1 cellular context compared by ENCODE assay signal in the genomic region with DNA sequence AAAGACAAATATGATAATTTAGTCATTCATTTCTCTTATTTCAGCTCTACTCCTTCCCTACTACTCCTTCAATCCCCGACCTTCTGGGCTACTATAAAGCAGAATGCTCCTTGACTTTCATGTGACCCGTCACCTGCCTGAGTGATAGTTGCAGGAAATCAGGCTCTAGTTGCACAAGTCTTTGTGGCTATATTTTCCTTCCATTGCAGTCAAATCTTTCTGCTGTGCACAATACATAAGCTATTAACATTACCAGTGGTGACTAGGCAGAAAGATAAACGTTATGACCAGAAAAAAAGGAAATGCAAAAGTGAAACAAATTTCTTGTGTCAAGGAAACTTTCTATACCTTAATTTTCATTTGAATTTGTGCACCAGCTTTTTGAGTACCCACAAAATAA.
A peak's percentile ranks its signal among the peaks of the same experiment; 100 is the strongest.
TF ChIP-seq lines count a peak whose summit lies in the region.

No MANE protein-coding gene starts in this region.

TF ChIP-seq in K562, 482 proteins besides CTCF, POLR2A, EP300 and RAD21 (continued from another document and continues in another):
- TF ChIP-seq, protein P1, sequence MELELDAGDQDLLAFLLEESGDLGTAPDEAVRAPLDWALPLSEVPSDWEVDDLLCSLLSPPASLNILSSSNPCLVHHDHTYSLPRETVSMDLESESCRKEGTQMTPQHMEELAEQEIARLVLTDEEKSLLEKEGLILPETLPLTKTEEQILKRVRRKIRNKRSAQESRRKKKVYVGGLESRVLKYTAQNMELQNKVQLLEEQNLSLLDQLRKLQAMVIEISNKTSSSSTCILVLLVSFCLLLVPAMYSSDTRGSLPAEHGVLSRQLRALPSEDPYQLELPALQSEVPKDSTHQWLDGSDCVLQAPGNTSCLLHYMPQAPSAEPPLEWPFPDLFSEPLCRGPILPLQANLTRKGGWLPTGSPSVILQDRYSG (tag; conservative IDR thresholded peaks at IDR 0.05; ENCODE audit: low read depth), result no peak
- peak; percentile 67; the same call in 1 of the 2 replicates for TF ChIP-seq DPF2 (IDR thresholded peaks at IDR 0.05)
- no peak for TF ChIP-seq POLR2H (tag; IDR thresholded peaks at IDR 0.05; ENCODE audit: low read depth)
- no peak for TF ChIP-seq KDM5B (IDR thresholded peaks at IDR 0.05; ENCODE audit: insufficient replicate concordance, low read depth, low read length)
- TF ChIP-seq RNF2 (IDR thresholded peaks at IDR 0.05), result no peak
- TF ChIP-seq NCOA6 (IDR thresholded peaks at IDR 0.05), result no peak
- TF ChIP-seq CBX5 (IDR thresholded peaks at IDR 0.05; ENCODE audit: borderline replicate concordance, low read depth), result no peak
- TF ChIP-seq ZSCAN32 (CRISPR knock-in tag; IDR thresholded peaks at IDR 0.05), result no peak
- no peak for TF ChIP-seq RFX7 (CRISPR knock-in tag; IDR thresholded peaks at IDR 0.05)
- TF ChIP-seq ZNF311 (CRISPR knock-in tag; IDR thresholded peaks at IDR 0.05), result no peak
- TF ChIP-seq SMAD4 (CRISPR knock-in tag; conservative IDR thresholded peaks at IDR 0.05), result 0 out of 2 replicates have a peak, but pooled peaks have one; percentile 27
- no peak for TF ChIP-seq HEY1 (CRISPR knock-in tag; IDR thresholded peaks at IDR 0.05; ENCODE audit: borderline replicate concordance)
- TF ChIP-seq ZC3H4 (CRISPR knock-in tag; IDR thresholded peaks at IDR 0.05; ENCODE audit: borderline replicate concordance), result no peak
- no peak for TF ChIP-seq SNRNP70 (optimal IDR thresholded peaks at IDR 0.05; ENCODE audit: low read depth, low read length)
- 0 out of 2 replicates have a peak, but pooled peaks have one; percentile 23 for TF ChIP-seq RAD51 (IDR thresholded peaks at IDR 0.05; ENCODE audit: borderline replicate concordance, low read depth)
- TF ChIP-seq HDGF (IDR thresholded peaks at IDR 0.05), result no peak
- no peak for TF ChIP-seq TFAM (CRISPR knock-in tag; conservative IDR thresholded peaks at IDR 0.05)
- TF ChIP-seq STAT5A (IDR thresholded peaks at IDR 0.05; ENCODE audit: borderline replicate concordance, low read length), result no peak
- TF ChIP-seq ZNF668 (CRISPR knock-in tag; IDR thresholded peaks at IDR 0.05), result no peak
- no peak for TF ChIP-seq TCFL5 (CRISPR knock-in tag; conservative IDR thresholded peaks at IDR 0.05)
- TF ChIP-seq ZNF766 (CRISPR knock-in tag; conservative IDR thresholded peaks at IDR 0.05), result 0 out of 2 replicates have a peak, but pooled peaks have one; percentile 51
- TF ChIP-seq, protein P2, sequence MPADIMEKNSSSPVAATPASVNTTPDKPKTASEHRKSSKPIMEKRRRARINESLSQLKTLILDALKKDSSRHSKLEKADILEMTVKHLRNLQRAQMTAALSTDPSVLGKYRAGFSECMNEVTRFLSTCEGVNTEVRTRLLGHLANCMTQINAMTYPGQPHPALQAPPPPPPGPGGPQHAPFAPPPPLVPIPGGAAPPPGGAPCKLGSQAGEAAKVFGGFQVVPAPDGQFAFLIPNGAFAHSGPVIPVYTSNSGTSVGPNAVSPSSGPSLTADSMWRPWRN (IDR thresholded peaks at IDR 0.05; ENCODE audit: low read depth), result peak; percentile 67; the same call in 1 of the 2 replicates
- TF ChIP-seq, protein P3, sequence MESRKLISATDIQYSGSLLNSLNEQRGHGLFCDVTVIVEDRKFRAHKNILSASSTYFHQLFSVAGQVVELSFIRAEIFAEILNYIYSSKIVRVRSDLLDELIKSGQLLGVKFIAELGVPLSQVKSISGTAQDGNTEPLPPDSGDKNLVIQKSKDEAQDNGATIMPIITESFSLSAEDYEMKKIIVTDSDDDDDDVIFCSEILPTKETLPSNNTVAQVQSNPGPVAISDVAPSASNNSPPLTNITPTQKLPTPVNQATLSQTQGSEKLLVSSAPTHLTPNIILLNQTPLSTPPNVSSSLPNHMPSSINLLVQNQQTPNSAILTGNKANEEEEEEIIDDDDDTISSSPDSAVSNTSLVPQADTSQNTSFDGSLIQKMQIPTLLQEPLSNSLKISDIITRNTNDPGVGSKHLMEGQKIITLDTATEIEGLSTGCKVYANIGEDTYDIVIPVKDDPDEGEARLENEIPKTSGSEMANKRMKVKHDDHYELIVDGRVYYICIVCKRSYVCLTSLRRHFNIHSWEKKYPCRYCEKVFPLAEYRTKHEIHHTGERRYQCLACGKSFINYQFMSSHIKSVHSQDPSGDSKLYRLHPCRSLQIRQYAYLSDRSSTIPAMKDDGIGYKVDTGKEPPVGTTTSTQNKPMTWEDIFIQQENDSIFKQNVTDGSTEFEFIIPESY (CRISPR knock-in tag; IDR thresholded peaks at IDR 0.05), result no peak
- TF ChIP-seq SREBF1 (IDR thresholded peaks at IDR 0.05; ENCODE audit: borderline replicate concordance, low read depth, low read length), result no peak
- TF ChIP-seq ZNF217 (CRISPR knock-in tag; IDR thresholded peaks at IDR 0.05), result no peak
- TF ChIP-seq SMAD2 (IDR thresholded peaks at IDR 0.05; ENCODE audit: low read depth, low read length), result no peak
- TF ChIP-seq PYGO2 (tag; IDR thresholded peaks at IDR 0.05), result no peak
- TF ChIP-seq, protein P4, sequence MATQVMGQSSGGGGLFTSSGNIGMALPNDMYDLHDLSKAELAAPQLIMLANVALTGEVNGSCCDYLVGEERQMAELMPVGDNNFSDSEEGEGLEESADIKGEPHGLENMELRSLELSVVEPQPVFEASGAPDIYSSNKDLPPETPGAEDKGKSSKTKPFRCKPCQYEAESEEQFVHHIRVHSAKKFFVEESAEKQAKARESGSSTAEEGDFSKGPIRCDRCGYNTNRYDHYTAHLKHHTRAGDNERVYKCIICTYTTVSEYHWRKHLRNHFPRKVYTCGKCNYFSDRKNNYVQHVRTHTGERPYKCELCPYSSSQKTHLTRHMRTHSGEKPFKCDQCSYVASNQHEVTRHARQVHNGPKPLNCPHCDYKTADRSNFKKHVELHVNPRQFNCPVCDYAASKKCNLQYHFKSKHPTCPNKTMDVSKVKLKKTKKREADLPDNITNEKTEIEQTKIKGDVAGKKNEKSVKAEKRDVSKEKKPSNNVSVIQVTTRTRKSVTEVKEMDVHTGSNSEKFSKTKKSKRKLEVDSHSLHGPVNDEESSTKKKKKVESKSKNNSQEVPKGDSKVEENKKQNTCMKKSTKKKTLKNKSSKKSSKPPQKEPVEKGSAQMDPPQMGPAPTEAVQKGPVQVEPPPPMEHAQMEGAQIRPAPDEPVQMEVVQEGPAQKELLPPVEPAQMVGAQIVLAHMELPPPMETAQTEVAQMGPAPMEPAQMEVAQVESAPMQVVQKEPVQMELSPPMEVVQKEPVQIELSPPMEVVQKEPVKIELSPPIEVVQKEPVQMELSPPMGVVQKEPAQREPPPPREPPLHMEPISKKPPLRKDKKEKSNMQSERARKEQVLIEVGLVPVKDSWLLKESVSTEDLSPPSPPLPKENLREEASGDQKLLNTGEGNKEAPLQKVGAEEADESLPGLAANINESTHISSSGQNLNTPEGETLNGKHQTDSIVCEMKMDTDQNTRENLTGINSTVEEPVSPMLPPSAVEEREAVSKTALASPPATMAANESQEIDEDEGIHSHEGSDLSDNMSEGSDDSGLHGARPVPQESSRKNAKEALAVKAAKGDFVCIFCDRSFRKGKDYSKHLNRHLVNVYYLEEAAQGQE (CRISPR knock-in tag; IDR thresholded peaks at IDR 0.05; ENCODE audit: low read depth), result no peak
- no peak for TF ChIP-seq ZNF253 (CRISPR knock-in tag; conservative IDR thresholded peaks at IDR 0.05)
- TF ChIP-seq, protein P5, sequence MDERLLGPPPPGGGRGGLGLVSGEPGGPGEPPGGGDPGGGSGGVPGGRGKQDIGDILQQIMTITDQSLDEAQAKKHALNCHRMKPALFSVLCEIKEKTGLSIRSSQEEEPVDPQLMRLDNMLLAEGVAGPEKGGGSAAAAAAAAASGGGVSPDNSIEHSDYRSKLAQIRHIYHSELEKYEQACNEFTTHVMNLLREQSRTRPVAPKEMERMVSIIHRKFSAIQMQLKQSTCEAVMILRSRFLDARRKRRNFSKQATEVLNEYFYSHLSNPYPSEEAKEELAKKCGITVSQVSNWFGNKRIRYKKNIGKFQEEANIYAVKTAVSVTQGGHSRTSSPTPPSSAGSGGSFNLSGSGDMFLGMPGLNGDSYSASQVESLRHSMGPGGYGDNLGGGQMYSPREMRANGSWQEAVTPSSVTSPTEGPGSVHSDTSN (CRISPR knock-in tag; IDR thresholded peaks at IDR 0.05; ENCODE audit: low read depth), result no peak
- TF ChIP-seq, protein P5 (tag; conservative IDR thresholded peaks at IDR 0.05; ENCODE audit: low read depth), result peak; percentile 77
- no peak for TF ChIP-seq ZNF140 (CRISPR knock-in tag; IDR thresholded peaks at IDR 0.05)
- 0 out of 2 replicates have a peak, but pooled peaks have one; percentile 19 for TF ChIP-seq NCOA1 (IDR thresholded peaks at IDR 0.05; ENCODE audit: low read depth)
- TF ChIP-seq FOXJ2 (tag; IDR thresholded peaks at IDR 0.05), result no peak
- no peak for TF ChIP-seq GATAD2A (IDR thresholded peaks at IDR 0.05)
- TF ChIP-seq CCAR2 (IDR thresholded peaks at IDR 0.05; ENCODE audit: low read depth, low read length), result no peak
- no peak for TF ChIP-seq POLR3A (IDR thresholded peaks at IDR 0.05; ENCODE audit: borderline replicate concordance, extremely low read depth, insufficient read depth, insufficient read length)
- TF ChIP-seq ZNF583 (CRISPR knock-in tag; IDR thresholded peaks at IDR 0.05), result no peak
- TF ChIP-seq ARNT (IDR thresholded peaks at IDR 0.05), result 0 out of 4 replicates have a peak, but pooled peaks of 1 of the 2 experiments have one; percentile 60
- no peak for TF ChIP-seq KLF10 (CRISPR knock-in tag; IDR thresholded peaks at IDR 0.05)
- TF ChIP-seq NRF1 (conservative IDR thresholded peaks at IDR 0.05 in 1 of 2, IDR thresholded peaks at IDR 0.05 in 1 of 2), result no peak
- no peak for TF ChIP-seq SRSF7 (optimal IDR thresholded peaks at IDR 0.05; ENCODE audit: low read depth, low read length)
- TF ChIP-seq ZNF384 (IDR thresholded peaks at IDR 0.05; ENCODE audit: low read depth, low read length), result no peak
- no peak for TF ChIP-seq FOXP1 (CRISPR knock-in tag; IDR thresholded peaks at IDR 0.05)
- 0 out of 2 replicates have a peak, but pooled peaks have one; percentile 8 for TF ChIP-seq TAL1 (IDR thresholded peaks at IDR 0.05)
- no peak for TF ChIP-seq U2AF2 (optimal IDR thresholded peaks at IDR 0.05; ENCODE audit: low read depth, low read length)
- no peak for TF ChIP-seq PTRF (tag; IDR thresholded peaks at IDR 0.05)
- TF ChIP-seq KAT2B (IDR thresholded peaks at IDR 0.05; ENCODE audit: low read depth, low read length), result no peak
- TF ChIP-seq XRCC4 (IDR thresholded peaks at IDR 0.05; ENCODE audit: extremely low read depth, insufficient read depth, insufficient read length), result no peak
- no peak for TF ChIP-seq PURB (CRISPR knock-in tag; IDR thresholded peaks at IDR 0.05; ENCODE audit: low read depth)
- TF ChIP-seq ELF1 (tag; IDR thresholded peaks at IDR 0.05), result no peak
- no peak for TF ChIP-seq MCM5 (IDR thresholded peaks at IDR 0.05; ENCODE audit: low read depth)
- TF ChIP-seq, protein P6, sequence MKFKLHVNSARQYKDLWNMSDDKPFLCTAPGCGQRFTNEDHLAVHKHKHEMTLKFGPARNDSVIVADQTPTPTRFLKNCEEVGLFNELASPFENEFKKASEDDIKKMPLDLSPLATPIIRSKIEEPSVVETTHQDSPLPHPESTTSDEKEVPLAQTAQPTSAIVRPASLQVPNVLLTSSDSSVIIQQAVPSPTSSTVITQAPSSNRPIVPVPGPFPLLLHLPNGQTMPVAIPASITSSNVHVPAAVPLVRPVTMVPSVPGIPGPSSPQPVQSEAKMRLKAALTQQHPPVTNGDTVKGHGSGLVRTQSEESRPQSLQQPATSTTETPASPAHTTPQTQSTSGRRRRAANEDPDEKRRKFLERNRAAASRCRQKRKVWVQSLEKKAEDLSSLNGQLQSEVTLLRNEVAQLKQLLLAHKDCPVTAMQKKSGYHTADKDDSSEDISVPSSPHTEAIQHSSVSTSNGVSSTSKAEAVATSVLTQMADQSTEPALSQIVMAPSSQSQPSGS (CRISPR knock-in tag; IDR thresholded peaks at IDR 0.05), result no peak
- no peak for TF ChIP-seq STAT5B (CRISPR knock-in tag; IDR thresholded peaks at IDR 0.05)
- TF ChIP-seq ELF4 (CRISPR knock-in tag; IDR thresholded peaks at IDR 0.05), result no peak
- TF ChIP-seq HSF4 (CRISPR knock-in tag; IDR thresholded peaks at IDR 0.05; ENCODE audit: borderline replicate concordance), result no peak
- TF ChIP-seq SIRT6 (IDR thresholded peaks at IDR 0.05; ENCODE audit: low read depth, low read length), result no peak
- no peak for TF ChIP-seq BRD9 (IDR thresholded peaks at IDR 0.05; ENCODE audit: low read depth, partially characterized antibody)
- no peak for TF ChIP-seq SMAD1 (IDR thresholded peaks at IDR 0.05; ENCODE audit: low read depth, low read length, partially characterized antibody)
- no peak for TF ChIP-seq CREBBP (IDR thresholded peaks at IDR 0.05; ENCODE audit: low read depth, low read length)
- no peak; the same call in 1 of the 2 replicates for TF ChIP-seq DMBX1 (CRISPR knock-in tag; IDR thresholded peaks at IDR 0.05; ENCODE audit: borderline replicate concordance)
- TF ChIP-seq RBM17 (IDR thresholded peaks at IDR 0.05; ENCODE audit: borderline replicate concordance, low read depth, low read length), result no peak
- TF ChIP-seq SOX6 (IDR thresholded peaks at IDR 0.05), result peak; percentile 79
- TF ChIP-seq, protein P7, sequence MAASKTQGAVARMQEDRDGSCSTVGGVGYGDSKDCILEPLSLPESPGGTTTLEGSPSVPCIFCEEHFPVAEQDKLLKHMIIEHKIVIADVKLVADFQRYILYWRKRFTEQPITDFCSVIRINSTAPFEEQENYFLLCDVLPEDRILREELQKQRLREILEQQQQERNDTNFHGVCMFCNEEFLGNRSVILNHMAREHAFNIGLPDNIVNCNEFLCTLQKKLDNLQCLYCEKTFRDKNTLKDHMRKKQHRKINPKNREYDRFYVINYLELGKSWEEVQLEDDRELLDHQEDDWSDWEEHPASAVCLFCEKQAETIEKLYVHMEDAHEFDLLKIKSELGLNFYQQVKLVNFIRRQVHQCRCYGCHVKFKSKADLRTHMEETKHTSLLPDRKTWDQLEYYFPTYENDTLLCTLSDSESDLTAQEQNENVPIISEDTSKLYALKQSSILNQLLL (CRISPR knock-in tag; IDR thresholded peaks at IDR 0.05; ENCODE audit: borderline replicate concordance), result no peak
- TF ChIP-seq DACH1 (IDR thresholded peaks at IDR 0.05; ENCODE audit: partially characterized antibody), result no peak
- TF ChIP-seq KAT7 (CRISPR knock-in tag; IDR thresholded peaks at IDR 0.05; ENCODE audit: borderline replicate concordance), result no peak
- TF ChIP-seq HNRNPUL1 (IDR thresholded peaks at IDR 0.05; ENCODE audit: low read length), result no peak
- TF ChIP-seq ZNF79 (CRISPR knock-in tag; IDR thresholded peaks at IDR 0.05; ENCODE audit: low read depth), result no peak
- TF ChIP-seq YBX1 (IDR thresholded peaks at IDR 0.05), result no peak
